ENCODE assay signal across 8 cellular contexts in genomic region chr2:1140389-1141003, GRCh38.
DNase-seq lines count a peak whose midpoint lies in the region; ATAC-seq and TF ChIP-seq lines count a peak whose summit lies in the region.

No MANE protein-coding gene starts in this region.

- H3K9me2 ChIP-seq in hepatocyte (replicated peaks; ENCODE audit: insufficient read depth) = no peaks in the 10 kb centered on the region

- H3K9me3 ChIP-seq in hepatocyte (ENCODE audit: low read depth) = no peaks in the 10 kb centered on the region

- ATAC-seq in GM21526 (IDR thresholded peaks at IDR 0.05; ENCODE audit: low FRiP score, unreplicated experiment) (peak; percentile 90), omental fat pad (ENCODE audit: low FRiP score) (no peak)

- 27% methylated on average over 17 of the region's 17 CpGs for WGBS in hepatocyte (ENCODE audit: low lambda C conversion rate, missing lambda C conversion rate)

- peak; percentile 65 for TF ChIP-seq CTCF in hepatocyte (IDR thresholded peaks at IDR 0.05; ENCODE audit: poor library complexity)
- TF ChIP-seq CTCF in omental fat pad (IDR thresholded peaks at IDR 0.05) = peak in 1 of 3 donors; percentile 29

- no peak overlapping the region for H3K4me3 ChIP-seq in hepatocyte

- H2AFZ ChIP-seq in hepatocyte = no peak overlapping the region

- H3K27ac ChIP-seq in hepatocyte = no peak overlapping the region

- H3K4me2 ChIP-seq in hepatocyte = no peak overlapping the region

- no peaks in the 10 kb centered on the region for H4K20me1 ChIP-seq in hepatocyte (ENCODE audit: insufficient read depth, poor library complexity, severe bottlenecking)

- no peaks in the 10 kb centered on the region for H3K36me3 ChIP-seq in hepatocyte (replicated peaks; ENCODE audit: insufficient read depth, low read depth)

- no peaks in the 10 kb centered on the region for H3K4me1 ChIP-seq in hepatocyte (ENCODE audit: insufficient read depth)

- peak; percentile 15 for DNase-seq in CD1c-positive myeloid dendritic cell (ENCODE audit: extremely low spot score)
- DNase-seq in NCI-H69 (lab: John Stamatoyannopoulos, UW) = peak; percentile 10
- DNase-seq in activated naive CD4-positive, alpha-beta T cell treated with Interleukin-2 at 50 U/mL for 16 hours = peak; percentile 35
- peak; percentile 56 for DNase-seq in hepatocyte (ENCODE audit: low spot score)
- DNase-seq in stimulated activated CD8-positive, alpha-beta memory T cell treated with anti-CD3 and anti-CD28 coated beads, Interleukin-12 subunit alpha, Interleukin-12 subunit beta, amount 100 ng/mL, for 4 hours (ENCODE audit: low read depth) = peak; percentile 20
- no peak for DNase-seq in inferior parietal cortex (ENCODE audit: extremely low spot score)
- no peak for DNase-seq in omental fat pad (ENCODE audit: low spot score)

- H3K79me2 ChIP-seq in hepatocyte = no peaks in the 10 kb centered on the region

- H3K27me3 ChIP-seq in hepatocyte = no peaks in the 10 kb centered on the region

Comparison
In these comparisons a context has a peak if more than half of its experiments do, and no peak if none do; other contexts are left out.
1. DNase-seq: peak in CD1c-positive myeloid dendritic cell (single experiment), NCI-H69 (single experiment), activated naive CD4-positive, alpha-beta T cell treated with Interleukin-2 at 50 U/mL for 16 hours (single experiment), hepatocyte (single experiment) and stimulated activated CD8-positive, alpha-beta memory T cell treated with anti-CD3 and anti-CD28 coated beads, Interleukin-12 subunit alpha, Interleukin-12 subunit beta, amount 100 ng/mL, for 4 hours (single experiment); none in inferior parietal cortex (single experiment) and omental fat pad (single experiment).